Comparison of ENCODE assay signal across 8 cellular contexts in the genomic region with DNA sequence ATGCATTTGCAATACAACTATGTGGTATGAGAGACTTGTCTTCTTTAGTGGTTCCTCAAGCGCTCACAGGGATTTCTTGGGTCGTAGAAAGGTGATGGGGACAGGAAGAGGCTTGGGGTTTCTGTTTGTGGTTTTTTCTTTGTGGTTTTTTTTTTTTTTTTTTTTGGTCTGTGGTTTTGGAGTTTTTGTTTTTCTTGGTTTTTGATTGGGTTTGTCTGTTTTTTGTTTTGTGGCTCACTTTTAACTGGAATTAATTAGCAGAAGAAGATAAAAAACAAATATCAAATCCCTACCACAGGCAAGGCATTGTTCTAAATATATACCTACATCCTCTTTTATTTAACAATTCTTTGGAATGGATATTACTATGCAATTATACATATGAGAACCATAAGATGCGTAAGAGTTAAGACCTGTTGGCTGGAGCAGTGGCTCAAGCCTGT. TPM values are rescaled to one million over a fixed set of nuclear protein-coding genes. Genes with fewer than 3 reads are reported as not detected.
A peak's percentile ranks its signal among the peaks of the same experiment; 100 is the strongest.
DNase-seq lines count a peak whose midpoint lies in the region; ATAC-seq and TF ChIP-seq lines count a peak whose summit lies in the region.

No MANE protein-coding gene starts in this region.

- H3K4me1 Mint-ChIP-seq in activated naive CD8-positive, alpha-beta T cell treated with anti-CD3 and anti-CD28 coated beads, Interleukin-2, amount 50 U/mL, for 24 hours = peaks cover 27% of the 10 kb centered on the region
- H3K4me1 Mint-ChIP-seq in stimulated activated naive B cell treated with anti-CD40 and anti-IgM and Interleukin-4, amounts not matched to agents 10 μg/mL and 1 μg/mL and 100 μg/mL, for 72 hours = peaks cover 16 to 32% of the 10 kb centered on the region in 2 donors
- no peaks in the 10 kb centered on the region for H3K4me1 Mint-ChIP-seq in progenitor cell of endocrine pancreas (ENCODE audit: low read depth)

- H3K9me3 Mint-ChIP-seq in activated naive CD8-positive, alpha-beta T cell treated with anti-CD3 and anti-CD28 coated beads, Interleukin-2, amount 50 U/mL, for 24 hours = peaks cover 6% of the 10 kb centered on the region
- peaks cover 0 to 4% of the 10 kb centered on the region in 2 donors for H3K9me3 Mint-ChIP-seq in stimulated activated naive B cell treated with anti-CD40 and anti-IgM and Interleukin-4, amounts not matched to agents 10 μg/mL and 1 μg/mL and 100 μg/mL, for 72 hours
- peaks cover 7% of the 10 kb centered on the region for H3K9me3 Mint-ChIP-seq in progenitor cell of endocrine pancreas (ENCODE audit: low read depth)

- WGBS in spleen, 5 donors = 22 to 40% (median 29%) methylated on average over 3 of the region's 3 CpGs

- peak overlapping the region; percentile 79 for H3K4me3 Mint-ChIP-seq in activated naive CD8-positive, alpha-beta T cell treated with anti-CD3 and anti-CD28 coated beads, Interleukin-2, amount 50 U/mL, for 24 hours
- H3K4me3 Mint-ChIP-seq in stimulated activated naive B cell treated with anti-CD40 and anti-IgM and Interleukin-4, amounts not matched to agents 10 μg/mL and 1 μg/mL and 100 μg/mL, for 72 hours = peak overlapping the region; percentile 77 to 79
- H3K4me3 Mint-ChIP-seq in progenitor cell of endocrine pancreas (ENCODE audit: low read depth) = no peak overlapping the region

- TF ChIP-seq CTCF in spleen (IDR thresholded peaks at IDR 0.05 in 8 of 11, conservative IDR thresholded peaks at IDR 0.05 in 3 of 11) (no peak), progenitor cell of endocrine pancreas (IDR thresholded peaks at IDR 0.05; ENCODE audit: unreplicated experiment) (no peak)

- H3K4me1 ChIP-seq in spleen = peaks cover 11 to 42% (median 30%) of the 10 kb centered on the region in 6 donors

- peak; percentile 6 for DNase-seq in activated naive CD4-positive, alpha-beta T cell treated with Interleukin-2 at 50 U/mL for 16 hours
- DNase-seq in activated naive CD4-positive, alpha-beta T cell treated with anti-CD3 and anti-CD28 coated beads, Interleukin-2, amount 50 U/mL, for 16 hours = no peak
- DNase-seq in NAMALWA (ENCODE audit: low spot score) (peak; percentile 72), spleen (no peak), progenitor cell of endocrine pancreas (ENCODE audit: low spot score, unreplicated experiment) (no peak), substantia nigra (lab: John Stamatoyannopoulos, UW) (no peak)
- DNase-seq in activated naive CD8-positive, alpha-beta T cell treated with anti-CD3 and anti-CD28 coated beads, Interleukin-2, amount 50 U/mL, for 24 hours = peak; percentile 20
- DNase-seq in stimulated activated naive B cell treated with anti-CD40 and anti-IgM and Interleukin-4, amounts not matched to agents 10 μg/mL and 1 μg/mL and 100 μg/mL, for 72 hours = peak; percentile 25

- peak; percentile 65 for ATAC-seq in activated naive CD8-positive, alpha-beta T cell treated with anti-CD3 and anti-CD28 coated beads, Interleukin-2, amount 50 U/mL, for 24 hours
- peak; percentile 92 to 95 for ATAC-seq in stimulated activated naive B cell treated with anti-CD40 and anti-IgM and Interleukin-4, amounts not matched to agents 10 μg/mL and 1 μg/mL and 100 μg/mL, for 72 hours (replicated peaks)

- H3K27me3 ChIP-seq in spleen (replicated peaks in 1 of 7) = peaks cover 0 to 88% (median 5%) of the 10 kb centered on the region in 7 donors

- H3K9me3 ChIP-seq in spleen = peaks cover 0 to 9% (median 5%) of the 10 kb centered on the region in 8 donors

- no peak overlapping the region for H3K4me3 ChIP-seq in spleen

- intact Hi-C loops in spleen (cut with DNase I; ENCODE audit: low total_unique reads) = no loop called here

- peak overlapping the region; percentile 99 for H3K27ac Mint-ChIP-seq in activated naive CD8-positive, alpha-beta T cell treated with anti-CD3 and anti-CD28 coated beads, Interleukin-2, amount 50 U/mL, for 24 hours
- peak overlapping the region; percentile 98 for H3K27ac Mint-ChIP-seq in stimulated activated naive B cell treated with anti-CD40 and anti-IgM and Interleukin-4, amounts not matched to agents 10 μg/mL and 1 μg/mL and 100 μg/mL, for 72 hours
- no peak overlapping the region for H3K27ac Mint-ChIP-seq in progenitor cell of endocrine pancreas

- no peak for TF ChIP-seq POLR2A in spleen (IDR thresholded peaks at IDR 0.05)

- no peak overlapping the region for H3K27ac ChIP-seq in spleen
- H3K27ac ChIP-seq in substantia nigra (ENCODE audit: low read depth, low read length, poor library complexity, severe bottlenecking) = no peak overlapping the region

- no peaks in the 10 kb centered on the region for H3K36me3 ChIP-seq in spleen

- H3K36me3 Mint-ChIP-seq in activated naive CD8-positive, alpha-beta T cell treated with anti-CD3 and anti-CD28 coated beads, Interleukin-2, amount 50 U/mL, for 24 hours (ENCODE audit: low read depth) = peaks cover 6% of the 10 kb centered on the region
- peaks cover 3 to 5% of the 10 kb centered on the region in 2 donors for H3K36me3 Mint-ChIP-seq in stimulated activated naive B cell treated with anti-CD40 and anti-IgM and Interleukin-4, amounts not matched to agents 10 μg/mL and 1 μg/mL and 100 μg/mL, for 72 hours
- peaks cover 10% of the 10 kb centered on the region for H3K36me3 Mint-ChIP-seq in progenitor cell of endocrine pancreas (ENCODE audit: insufficient read depth)

- H3K27me3 Mint-ChIP-seq in activated naive CD8-positive, alpha-beta T cell treated with anti-CD3 and anti-CD28 coated beads, Interleukin-2, amount 50 U/mL, for 24 hours = peaks cover 72% of the 10 kb centered on the region
- peaks cover 42 to 43% of the 10 kb centered on the region in 2 donors for H3K27me3 Mint-ChIP-seq in stimulated activated naive B cell treated with anti-CD40 and anti-IgM and Interleukin-4, amounts not matched to agents 10 μg/mL and 1 μg/mL and 100 μg/mL, for 72 hours
- H3K27me3 Mint-ChIP-seq in progenitor cell of endocrine pancreas = no peaks in the 10 kb centered on the region

RNA-seq across cellular contexts. Expression of a gene that starts 5.5 kb away (rescaled TPM):
- 10 to 100 TPM; 22.6 to 69.0 (median 39.5) TPM for total RNA-seq in spleen
- polyA plus RNA-seq in spleen = 1 to 10 TPM in 1 of 3 donors, under 1 TPM in 2; 0.62 to 2.8 (median 0.76) TPM
- 33.3 and 35.2 TPM in 2 replicates for total RNA-seq in progenitor cell of endocrine pancreas

Comparison
In these comparisons a context has a peak if more than half of its experiments do, and no peak if none do; other contexts are left out.
1. DNase-seq: peak in activated naive CD4-positive, alpha-beta T cell treated with Interleukin-2 at 50 U/mL for 16 hours (single experiment), NAMALWA (single experiment), activated naive CD8-positive, alpha-beta T cell treated with anti-CD3 and anti-CD28 coated beads, Interleukin-2, amount 50 U/mL, for 24 hours (single experiment) and stimulated activated naive B cell treated with anti-CD40 and anti-IgM and Interleukin-4, amounts not matched to agents 10 μg/mL and 1 μg/mL and 100 μg/mL, for 72 hours (single experiment); none in activated naive CD4-positive, alpha-beta T cell treated with anti-CD3 and anti-CD28 coated beads, Interleukin-2, amount 50 U/mL, for 16 hours (single experiment), spleen (single experiment), progenitor cell of endocrine pancreas (single experiment) and substantia nigra (0 of 49).